ENCODE assay signal across 8 cellular contexts in genomic region chr5:133245191-133246052, GRCh38.
DNase-seq lines count a peak whose midpoint lies in the region; ATAC-seq, FAIRE-seq and TF ChIP-seq lines count a peak whose summit lies in the region.

No MANE protein-coding gene starts in this region.

- no peak overlapping the region for H3K9ac ChIP-seq in H1 (replicated peaks in 1 of 4; ENCODE audit: extremely low read depth in 1 of 4, low read depth in 3 of 4, low read length in 3 of 4)

- ATAC-seq in activated CD8-positive, alpha-beta memory T cell treated with anti-CD3 and anti-CD28 coated beads, Interleukin-2, amount 10 ng/mL, durations not matched to agents 7 days and 5 days = peak; percentile 69

- peak overlapping the region in 1 of 2 experiments; percentile 8; a peak in 1 of 4 replicates for H3K4me2 ChIP-seq in H1 (ENCODE audit: insufficient read depth in 1 of 2, low read depth in 2 of 2, low read length in 2 of 2)

- POLR2A ChIA-PET in H1 (lab: Charles Lee; ENCODE audit: partially characterized antibody) = interaction anchor here (1.1 to 1.3 kb wide), 2 partner anchors 24 to 134 kb away, joined by 3 read pairs; no protein-coding TSS in a partner anchor

- H3K23ac ChIP-seq in H1 (ENCODE audit: insufficient read length) = no peak overlapping the region

- 65% methylated on average over 11 of the region's 11 CpGs; no CpG with 5 or more reads in 1 of the 2 experiments for WGBS in H1 (ENCODE audit: extremely low coverage in 1 of 2, insufficient coverage in 1 of 2, insufficient read length in 1 of 2, insufficient replicate concordance in 2 of 2, low coverage in 1 of 2, low lambda C conversion rate in 2 of 2, missing lambda C conversion rate in 1 of 2), 2 experiments
- 73 to 78% (median 76%) methylated on average over 11 of the region's 11 CpGs for WGBS in spleen, 5 donors

- H4K91ac ChIP-seq in H1 (replicated peaks; ENCODE audit: insufficient read length, low read length) = no peak overlapping the region

- no peak overlapping the region for H4K5ac ChIP-seq in H1 (ENCODE audit: insufficient read length, low read depth, low read length)

- TF ChIP-seq EP300 in H1 (IDR thresholded peaks at IDR 0.05; ENCODE audit: borderline replicate concordance in 1 of 2, low read depth in 2 of 2, low read length in 2 of 2) = no peak

- FAIRE-seq in H1 (lab: Jason Lieb, UNC) = no peak

- H3K56ac ChIP-seq in H1 (replicated peaks; ENCODE audit: insufficient read length, low read depth, low read length) = no peak overlapping the region

- H3K4ac ChIP-seq in H1 (replicated peaks; ENCODE audit: insufficient read length, low read depth, low read length) = no peak overlapping the region

- DNase-seq in activated CD8-positive, alpha-beta memory T cell treated with anti-CD3 and anti-CD28 coated beads, Interleukin-2, amount 10 ng/mL, durations not matched to agents 7 days and 5 days = peak; percentile 61
- no peak for DNase-seq in activated CD8-positive, alpha-beta memory T cell treated with anti-CD3 and anti-CD28 coated beads for 24 hours
- DNase-seq in NK-92 treated with Interleukin-12 subunit alpha and Interleukin-12 subunit beta, amount 100 ng/mL, for 24 hours (lab: John Stamatoyannopoulos, UW) = peak; percentile 48
- DNase-seq in H1 (ENCODE audit: low read depth in 1 of 2, low spot score in 2 of 2) = peak in 1 of 2 experiments; percentile 63
- peak; percentile 40 for DNase-seq in spleen
- no peak for DNase-seq in NCI-H2171 treated with DMSO at 0.1 percent for 48 hours (lab: John Stamatoyannopoulos, UW)
- DNase-seq in GF-D8 (lab: John Stamatoyannopoulos, UW) = no peak
- no peak for DNase-seq in dedifferentiated amniotic fluid mesenchymal stem cell (ENCODE audit: extremely low spot score)

- CTCF ChIA-PET in activated CD8-positive, alpha-beta memory T cell treated with anti-CD3 and anti-CD28 coated beads, Interleukin-2, amount 10 ng/mL, durations not matched to agents 7 days and 5 days (lab: Charles Lee) = interaction anchor here (0.7 kb wide), 1 partner anchor 23 kb away, joined by 4 read pairs; no protein-coding TSS in a partner anchor
- CTCF ChIA-PET in H1 (lab: Charles Lee; ENCODE audit: partially characterized antibody) = interaction anchor here (0.7 to 8.7 kb wide), 8 partner anchors 10 to 1350 kb away, joined by 3 to 150 read pairs (median 4); no protein-coding TSS in a partner anchor

- no peak overlapping the region for H4K8ac ChIP-seq in H1 (ENCODE audit: extremely low read depth, insufficient read depth, low read length)

- no peak for TF ChIP-seq POLR2A in H1 (IDR thresholded peaks at IDR 0.05; ENCODE audit: control extremely low read depth in 1 of 2, low read depth in 2 of 2, low read length in 2 of 2)
- no peak for TF ChIP-seq POLR2A in spleen (IDR thresholded peaks at IDR 0.05)

- no peak overlapping the region for H3K18ac ChIP-seq in H1 (ENCODE audit: extremely low read depth, low read length)

- no peak overlapping the region for H3K27ac ChIP-seq in H1 (ENCODE audit: low read depth, low read length)
- no peak overlapping the region for H3K27ac ChIP-seq in spleen

- peak overlapping the region; percentile 22; the same call in 1 of the 2 replicates for H2BK12ac ChIP-seq in H1 (ENCODE audit: low read depth, low read length)

- H3K79me2 ChIP-seq in H1 (ENCODE audit: control insufficient read depth in 1 of 2, insufficient read depth in 2 of 2, low read length in 2 of 2) = no peaks in the 10 kb centered on the region

- no peak overlapping the region for H2AK5ac ChIP-seq in H1 (ENCODE audit: low read depth, low read length)

- H3K27me3 Mint-ChIP-seq in activated CD8-positive, alpha-beta memory T cell treated with anti-CD3 and anti-CD28 coated beads, Interleukin-2, amount 10 ng/mL, durations not matched to agents 7 days and 5 days = no peaks in the 10 kb centered on the region

- TF ChIP-seq CTCF in H1 (IDR thresholded peaks at IDR 0.05; ENCODE audit: control extremely low read depth in 1 of 3, insufficient read depth in 1 of 3, low read depth in 1 of 3, low read length in 3 of 3) = no peak
- no peak for TF ChIP-seq CTCF in spleen (IDR thresholded peaks at IDR 0.05 in 8 of 11, conservative IDR thresholded peaks at IDR 0.05 in 3 of 11)

- peaks cover 34% of the 10 kb centered on the region for H3K4me1 Mint-ChIP-seq in activated CD8-positive, alpha-beta memory T cell treated with anti-CD3 and anti-CD28 coated beads, Interleukin-2, amount 10 ng/mL, durations not matched to agents 7 days and 5 days

- no peak overlapping the region for H2BK20ac ChIP-seq in H1 (ENCODE audit: low read length)

- H3K9me3 Mint-ChIP-seq in activated CD8-positive, alpha-beta memory T cell treated with anti-CD3 and anti-CD28 coated beads, Interleukin-2, amount 10 ng/mL, durations not matched to agents 7 days and 5 days (ENCODE audit: low read depth) = no peaks in the 10 kb centered on the region

- peak overlapping the region; percentile 64 for H3K27ac Mint-ChIP-seq in activated CD8-positive, alpha-beta memory T cell treated with anti-CD3 and anti-CD28 coated beads, Interleukin-2, amount 10 ng/mL, durations not matched to agents 7 days and 5 days

- H3K4me3 ChIP-seq in H1 (ENCODE audit: extremely low read depth in 1 of 4, insufficient read depth in 2 of 4, low read depth in 3 of 4, low read length in 4 of 4) = no peak overlapping the region
- H3K4me3 ChIP-seq in spleen = no peak overlapping the region

- H2AFZ ChIP-seq in H1 (ENCODE audit: low read length) = no peak overlapping the region

- H2BK15ac ChIP-seq in H1 (ENCODE audit: low read length) = no peak overlapping the region

- H3K36me3 ChIP-seq in H1 (ENCODE audit: control insufficient read depth in 2 of 4, insufficient read depth in 4 of 4, low read length in 3 of 4) (no peaks in the 10 kb centered on the region), spleen (no peaks in the 10 kb centered on the region)

- no peak for TF ChIP-seq RAD21 in H1 (IDR thresholded peaks at IDR 0.05 in 1 of 2, conservative IDR thresholded peaks at IDR 0.05 in 1 of 2; ENCODE audit: low read depth in 2 of 2, low read length in 2 of 2)

- no peaks in the 10 kb centered on the region for H3K27me3 ChIP-seq in H1 (replicated peaks in 1 of 4; ENCODE audit: control insufficient read depth in 3 of 4, extremely low read depth in 1 of 4, insufficient read depth in 3 of 4, low read length in 3 of 4)
- no peaks in the 10 kb centered on the region for H3K27me3 ChIP-seq in spleen (replicated peaks in 1 of 7)

- no peaks in the 10 kb centered on the region; the same call in 1 of the 2 replicates for H3K79me1 ChIP-seq in H1 (ENCODE audit: low read depth, low read length)

- H3K36me3 Mint-ChIP-seq in activated CD8-positive, alpha-beta memory T cell treated with anti-CD3 and anti-CD28 coated beads, Interleukin-2, amount 10 ng/mL, durations not matched to agents 7 days and 5 days = no peaks in the 10 kb centered on the region

- no peaks in the 10 kb centered on the region for H3K23me2 ChIP-seq in H1 (ENCODE audit: low read depth, low read length)

- no peak overlapping the region for H3K14ac ChIP-seq in H1 (ENCODE audit: insufficient read length)

- intact Hi-C loops in spleen (cut with DNase I; ENCODE audit: low total_unique reads) = no loop called here

- H2BK5ac ChIP-seq in H1 (ENCODE audit: low read depth, low read length) = no peak overlapping the region

- H3K4me3 Mint-ChIP-seq in activated CD8-positive, alpha-beta memory T cell treated with anti-CD3 and anti-CD28 coated beads, Interleukin-2, amount 10 ng/mL, durations not matched to agents 7 days and 5 days = no peak overlapping the region

- H4K20me1 ChIP-seq in H1 (replicated peaks in 1 of 2; ENCODE audit: control insufficient read depth in 1 of 2, insufficient read depth in 2 of 2, low read length in 2 of 2) = no peaks in the 10 kb centered on the region

- no peak overlapping the region for H2BK120ac ChIP-seq in H1 (replicated peaks; ENCODE audit: low read depth, low read length)

- no peaks in the 10 kb centered on the region for H3K9me3 ChIP-seq in H1 (ENCODE audit: insufficient read depth in 2 of 2, low read depth in 1 of 2, low read length in 1 of 2)
- H3K9me3 ChIP-seq in spleen = no peaks in the 10 kb centered on the region

- H3K4me1 ChIP-seq in H1 (replicated peaks in 1 of 4; ENCODE audit: control insufficient read depth in 3 of 4, insufficient read depth in 4 of 4, low read length in 3 of 4) (peaks cover 0 to 4% (median 1%) of the 10 kb centered on the region in 4 experiments; a peak in 2 of 7 replicates), spleen (no peaks in the 10 kb centered on the region)

TF ChIP-seq in H1, 55 proteins besides CTCF, POLR2A, EP300 and RAD21:
- no peak for TF ChIP-seq FOSL1 (IDR thresholded peaks at IDR 0.05; ENCODE audit: insufficient read depth, low read depth, low read length)
- TF ChIP-seq CBX5 (IDR thresholded peaks at IDR 0.05; ENCODE audit: low read depth, low read length) = no peak
- no peak for TF ChIP-seq KDM4A (IDR thresholded peaks at IDR 0.05; ENCODE audit: low read depth, low read length, severe bottlenecking)
- no peak for TF ChIP-seq SAP30 (IDR thresholded peaks at IDR 0.05; ENCODE audit: insufficient read depth, insufficient replicate concordance, low read length)
- TF ChIP-seq SUZ12 (IDR thresholded peaks at IDR 0.05; ENCODE audit: low read length) = no peak
- TF ChIP-seq TCF12 (IDR thresholded peaks at IDR 0.05; ENCODE audit: low read depth, low read length) = 0 out of 2 replicates have a peak, but pooled peaks have one; percentile 48
- peak; percentile 59; the same call in 1 of the 2 replicates for TF ChIP-seq JUND (IDR thresholded peaks at IDR 0.05; ENCODE audit: low read length)
- no peak for TF ChIP-seq SP1 (IDR thresholded peaks at IDR 0.05; ENCODE audit: low read depth, low read length)
- no peak for TF ChIP-seq KDM5A (IDR thresholded peaks at IDR 0.05; ENCODE audit: low read length)
- TF ChIP-seq EZH2 (IDR thresholded peaks at IDR 0.05; ENCODE audit: low read depth, low read length, severe bottlenecking) = no peak

Comparison
In these comparisons a context has a peak if more than half of its experiments do, and no peak if none do; other contexts are left out.
1. DNase-seq: peak in activated CD8-positive, alpha-beta memory T cell treated with anti-CD3 and anti-CD28 coated beads, Interleukin-2, amount 10 ng/mL, durations not matched to agents 7 days and 5 days (single experiment), NK-92 treated with Interleukin-12 subunit alpha and Interleukin-12 subunit beta, amount 100 ng/mL, for 24 hours (single experiment) and spleen (single experiment); none in activated CD8-positive, alpha-beta memory T cell treated with anti-CD3 and anti-CD28 coated beads for 24 hours (single experiment), NCI-H2171 treated with DMSO at 0.1 percent for 48 hours (single experiment), GF-D8 (single experiment) and dedifferentiated amniotic fluid mesenchymal stem cell (single experiment).